ENCODE assay signal across 7 cellular contexts in the genomic region with DNA sequence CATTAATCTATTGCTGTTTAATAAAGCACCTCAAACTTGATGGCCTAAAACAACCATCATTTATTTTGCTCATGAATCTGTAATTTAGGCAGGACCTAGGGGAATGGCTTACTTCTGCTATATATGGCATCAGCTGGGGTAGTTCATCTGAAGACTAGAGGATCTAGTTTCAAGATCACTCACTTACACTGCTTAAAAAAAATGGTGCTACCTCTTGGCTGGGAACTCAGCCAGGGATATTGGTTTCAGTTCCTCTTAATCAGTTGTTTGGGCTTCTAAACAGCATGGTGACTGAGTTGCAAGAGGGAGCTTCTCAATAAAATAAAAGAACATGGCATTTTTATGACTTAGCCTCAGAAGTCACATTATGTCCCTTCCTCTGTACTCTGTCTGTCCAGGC.
A peak's percentile ranks its signal among the peaks of the same experiment; 100 is the strongest.
DNase-seq lines count a peak whose midpoint lies in the region; ATAC-seq and TF ChIP-seq lines count a peak whose summit lies in the region.

No MANE protein-coding gene starts in this region.

- no peak for TF ChIP-seq CTCF in foreskin fibroblast (IDR thresholded peaks at IDR 0.05; ENCODE audit: low read depth, low read length)

- peak; percentile 62 for DNase-seq in NCI-H2029 (lab: John Stamatoyannopoulos, UW)
- peak; percentile 86 to 89 for DNase-seq in foreskin fibroblast
- no peak for DNase-seq in stimulated activated CD4-positive, alpha-beta T cell treated with anti-CD3 and anti-CD28 coated beads, Interleukin-1b, Interleukin-23, amount 100 ng/mL, for 48 hours
- no peak for DNase-seq in stimulated activated CD4-positive, alpha-beta T cell treated with anti-CD3 and anti-CD28 coated beads, Interleukin-15, amount 100 ng/mL, for 24 hours
- no peak for DNase-seq in T1000 (lab: John Stamatoyannopoulos, UW)

- peak; percentile 99 for ATAC-seq in GM18909 (IDR thresholded peaks at IDR 0.05; ENCODE audit: poor library complexity, unreplicated experiment)
- ATAC-seq in HG02852 (IDR thresholded peaks at IDR 0.05; ENCODE audit: unreplicated experiment) = peak; percentile 96

- H3K4me3 ChIP-seq in foreskin fibroblast (ENCODE audit: low read depth in 1 of 2, low read length in 2 of 2) = no peak overlapping the region

Comparison
In these comparisons a context has a peak if more than half of its experiments do, and no peak if none do; other contexts are left out.
1. DNase-seq: peak in NCI-H2029 (single experiment) and foreskin fibroblast (2 of 2); none in stimulated activated CD4-positive, alpha-beta T cell treated with anti-CD3 and anti-CD28 coated beads, Interleukin-1b, Interleukin-23, amount 100 ng/mL, for 48 hours (single experiment), stimulated activated CD4-positive, alpha-beta T cell treated with anti-CD3 and anti-CD28 coated beads, Interleukin-15, amount 100 ng/mL, for 24 hours (single experiment) and T1000 (single experiment).